ENCODE assay signal across 10 cellular contexts in genomic region chr10:13613519-13613918, GRCh38. TPM values are rescaled to one million over a fixed set of nuclear protein-coding genes. Genes with fewer than 3 reads are reported as not detected.
A peak's percentile ranks its signal among the peaks of the same experiment; 100 is the strongest.
DNase-seq lines count a peak whose midpoint lies in the region; ATAC-seq, FAIRE-seq and TF ChIP-seq lines count a peak whose summit lies in the region.
"Had no signal": no experiment of that assay in that cellular context is flagged by ENCODE, and none has a peak within 500 bp of the region (broad histone marks: within the 10 kb centered on the region; RNA-seq: fewer than 3 reads in every experiment).

No MANE protein-coding gene starts in this region.

- no peak overlapping the region for H3K9ac ChIP-seq in H9 (ENCODE audit: extremely low read depth, insufficient read length, low read length)

- no peak overlapping the region for H2BK15ac ChIP-seq in H9 (ENCODE audit: low read depth, low read length)

- TF ChIP-seq POLR2A in A549 (IDR thresholded peaks at IDR 0.05; ENCODE audit: low read length): no peak

- H3K14ac ChIP-seq in H9 (ENCODE audit: insufficient read depth, low read length): no peak overlapping the region

- H4K20me1 ChIP-seq in H9 (ENCODE audit: control insufficient read depth, insufficient read depth, insufficient read length): no peaks in the 10 kb centered on the region

- H4K8ac ChIP-seq in H9 (replicated peaks; ENCODE audit: insufficient read length, low read depth, low read length): no peak overlapping the region

- no peak for FAIRE-seq in A549 (lab: Jason Lieb, UNC)

- no peaks in the 10 kb centered on the region for H3K27me3 ChIP-seq in H9 (ENCODE audit: insufficient read depth, low read length)

- peaks cover 22 to 24% of the 10 kb centered on the region in 2 experiments for H3K4me1 Mint-ChIP-seq in H9
- H3K4me1 Mint-ChIP-seq: activated naive CD8-positive, alpha-beta T cell treated with anti-CD3 and anti-CD28 coated beads, Interleukin-2, amount 10 ng/mL, durations not matched to agents 7 days and 5 days had no signal

- no peak overlapping the region for H3K27ac Mint-ChIP-seq in H9
- H3K27ac Mint-ChIP-seq: activated naive CD8-positive, alpha-beta T cell treated with anti-CD3 and anti-CD28 coated beads, Interleukin-2, amount 10 ng/mL, durations not matched to agents 7 days and 5 days had no signal

- ATAC-seq in A549 (peak; percentile 44 to 74; a peak in 2 of 6 replicates), HG03139 (IDR thresholded peaks at IDR 0.05; ENCODE audit: unreplicated experiment) (no peak), HG03565 (IDR thresholded peaks at IDR 0.05; ENCODE audit: unreplicated experiment) (no peak)

- H2AFZ ChIP-seq in H9 (ENCODE audit: low read length): no peak overlapping the region

- H4K91ac ChIP-seq in H9 (ENCODE audit: insufficient read length, low read depth, low read length): no peak overlapping the region

- WGBS in A549 (ENCODE audit: missing lambda C conversion rate): 75% methylated on average over 5 of the region's 5 CpGs
- WGBS in H9 (ENCODE audit: extremely low coverage, insufficient read length, low lambda C conversion rate): no CpG with 5 or more reads among the region's 5 CpGs

- no peak overlapping the region for H2AK5ac ChIP-seq in H9 (ENCODE audit: insufficient read length, low read length)

- H3K23me2 ChIP-seq in H9 (ENCODE audit: insufficient read length, low read depth, low read length, poor library complexity, severe bottlenecking): no peaks in the 10 kb centered on the region

- TF ChIP-seq EP300 in A549 (IDR thresholded peaks at IDR 0.05): no peak

- H2BK20ac ChIP-seq in H9 (ENCODE audit: low read depth, low read length, poor library complexity, severe bottlenecking): no peak overlapping the region

- TF ChIP-seq CTCF in A549 (IDR thresholded peaks at IDR 0.05) (peak; percentile 56), H9 (conservative IDR thresholded peaks at IDR 0.05) (peak; percentile 54; the same call in 2 of the 3 replicates)

- no peaks in the 10 kb centered on the region for H3K9me3 Mint-ChIP-seq in H9
- H3K9me3 Mint-ChIP-seq: activated naive CD8-positive, alpha-beta T cell treated with anti-CD3 and anti-CD28 coated beads, Interleukin-2, amount 10 ng/mL, durations not matched to agents 7 days and 5 days had no signal

- H3K27me3 Mint-ChIP-seq in H9 (ENCODE audit: low read depth): no peaks in the 10 kb centered on the region
- H3K27me3 Mint-ChIP-seq: activated naive CD8-positive, alpha-beta T cell treated with anti-CD3 and anti-CD28 coated beads, Interleukin-2, amount 10 ng/mL, durations not matched to agents 7 days and 5 days had no signal

- H3K23ac ChIP-seq in H9 (ENCODE audit: insufficient read length, low read depth, low read length): no peak overlapping the region

- no peak overlapping the region for H3K27ac ChIP-seq in A549
- no peak overlapping the region for H3K27ac ChIP-seq in H9 (ENCODE audit: insufficient read length, low read depth, low read length)

- no peak overlapping the region for H3K4me2 ChIP-seq in A549
- no peak overlapping the region for H3K4me2 ChIP-seq in H9 (ENCODE audit: insufficient read depth, insufficient read length, low read length)

- no peak overlapping the region for H3K56ac ChIP-seq in H9 (ENCODE audit: insufficient read length, low read depth, low read length)

- no peak overlapping the region for H3K18ac ChIP-seq in H9 (ENCODE audit: insufficient read length, low read depth, low read length)

- no peak overlapping the region for H3T11ph ChIP-seq in H9 (ENCODE audit: low read length)

- POLR2A ChIA-PET in A549 (lab: Yijun Ruan, JAX): no interaction called here

- H3K4me3 Mint-ChIP-seq in H9: no peak overlapping the region
- H3K4me3 Mint-ChIP-seq: activated naive CD8-positive, alpha-beta T cell treated with anti-CD3 and anti-CD28 coated beads, Interleukin-2, amount 10 ng/mL, durations not matched to agents 7 days and 5 days had no signal

- no peak overlapping the region for H2BK12ac ChIP-seq in H9 (ENCODE audit: insufficient read length, low read depth, low read length)

- H3K79me2 ChIP-seq in H9 (ENCODE audit: insufficient read depth, low read length): no peaks in the 10 kb centered on the region

- H4K5ac ChIP-seq in H9 (ENCODE audit: insufficient read length, low read depth, low read length): no peak overlapping the region

- H3K9me3 ChIP-seq in A549: no peaks in the 10 kb centered on the region
- no peaks in the 10 kb centered on the region for H3K9me3 ChIP-seq in H9 (ENCODE audit: control insufficient read depth, low read depth, low read length)

- TF ChIP-seq RAD21 in A549 (conservative IDR thresholded peaks at IDR 0.05 in 1 of 2, IDR thresholded peaks at IDR 0.05 in 1 of 2): peak; percentile 58 to 59

- H2BK120ac ChIP-seq in H9 (ENCODE audit: low read depth, low read length, poor library complexity, severe bottlenecking): no peak overlapping the region

- CTCF ChIA-PET in A549 (lab: Yijun Ruan, JAX): interaction anchor here (0.6 to 5.4 kb wide), 22 partner anchors 8 to 857 kb away, joined by 3 to 32 read pairs (median 3); no protein-coding TSS in a partner anchor

- H3K4me3 ChIP-seq in A549: no peak overlapping the region

- H3K4me1 ChIP-seq in A549: no peaks in the 10 kb centered on the region
- H3K4me1 ChIP-seq in H9 (ENCODE audit: insufficient read depth, low read length): peaks cover 8% of the 10 kb centered on the region; the same call in 1 of the 2 replicates

- H2BK5ac ChIP-seq in H9 (ENCODE audit: insufficient read length, low read length): no peak overlapping the region

- DNase-seq in A549 (ENCODE audit: low read depth in 1 of 2, low spot score in 1 of 2) (peak; percentile 13 to 30), H9 (no peak), amniotic epithelial cell (ENCODE audit: low read depth) (peak; percentile 59), iris pigment epithelial cell (ENCODE audit: low read depth) (peak; percentile 55), NOMO-1 treated with dmso at 0.1 percent for 144 hours (lab: John Stamatoyannopoulos, UW; ENCODE audit: unreplicated experiment) (no peak), NCI-H2196 (lab: John Stamatoyannopoulos, UW; ENCODE audit: unreplicated experiment) (no peak)
- DNase-seq: activated naive CD8-positive, alpha-beta T cell treated with anti-CD3 and anti-CD28 coated beads, Interleukin-2, amount 10 ng/mL, durations not matched to agents 7 days and 5 days; NCI-H1417 treated with DMSO at 0.1 percent for 48 hours had no signal

- H3K4ac ChIP-seq in H9 (ENCODE audit: low read depth, low read length): no peak overlapping the region

- H3K36me3 Mint-ChIP-seq in H9 (ENCODE audit: insufficient read depth in 1 of 3, low read depth in 3 of 3): peaks cover 6 to 47% (median 39%) of the 10 kb centered on the region in 3 experiments; a peak in 6 of 7 replicates

- H3K79me1 ChIP-seq in H9 (ENCODE audit: insufficient read depth, low read depth, low read length, poor library complexity, severe bottlenecking): no peaks in the 10 kb centered on the region

TF ChIP-seq in A549, 52 proteins besides CTCF, POLR2A, EP300 and RAD21:
- no peak for TF ChIP-seq EHF (CRISPR knock-in tag; IDR thresholded peaks at IDR 0.05)
- no peak for TF ChIP-seq TP53 (CRISPR knock-in tag; IDR thresholded peaks at IDR 0.05)
- no peak for TF ChIP-seq BHLHE40 (IDR thresholded peaks at IDR 0.05; ENCODE audit: low read depth, low read length)
- TF ChIP-seq REST (IDR thresholded peaks at IDR 0.05): no peak
- TF ChIP-seq RFX5 (IDR thresholded peaks at IDR 0.05): no peak
- TF ChIP-seq PHF8 (IDR thresholded peaks at IDR 0.05; ENCODE audit: borderline replicate concordance, low read depth): no peak
- peak; percentile 30; the same call in 1 of the 3 replicates for TF ChIP-seq SMC3 (IDR thresholded peaks at IDR 0.05)
TF ChIP-seq in A549: peak in this region for 1.

RNA-seq across cellular contexts. Expression of gene PRPF18, which starts 26.8 kb away (rescaled TPM):
- polyA plus RNA-seq in A549 (2011; rRNA removed) (21.5 and 39.6 TPM in 2 replicates), A549 (2017; fragmentation: RNase III; extraction: RNeasy Plus Mini Kit Qiagen cat#74134 plus additional on column Dnase treatment) (22.0 to 22.8 TPM (median 22.3 TPM) in 3 replicates)
- 7.6 and 10.6 TPM in 2 replicates for polyA plus RNA-seq in A549 (2012; cell fraction: cytosol; rRNA removed)
- polyA plus RNA-seq in A549 (2012; cell fraction: nucleus; rRNA removed): 2.5 and 3.5 TPM in 2 replicates
- polyA minus RNA-seq in A549 (2011; rRNA and poly(A)+ RNA removed): 8.0 and 8.6 TPM in 2 replicates
- total RNA-seq in H9 (2021): 17.1 and 18.5 TPM in 2 replicates

Comparison
In these comparisons a context has a peak if more than half of its experiments do, and no peak if none do; other contexts are left out.
1. ATAC-seq: peak in A549 (2 of 2); none in HG03139 (single experiment) and HG03565 (single experiment).
2. DNase-seq: peak in A549 (2 of 2), amniotic epithelial cell (single experiment) and iris pigment epithelial cell (single experiment); none in H9 (single experiment), NOMO-1 treated with dmso at 0.1 percent for 144 hours (single experiment) and NCI-H2196 (single experiment).